Comparison of ENCODE assay signal across 19 cellular contexts in genomic region chr2:111679202-111679601, GRCh38.
DNase-seq lines count a peak whose midpoint lies in the region; ATAC-seq and TF ChIP-seq lines count a peak whose summit lies in the region.
"Had no signal": no experiment of that assay in that cellular context is flagged by ENCODE, and none has a peak within 500 bp of the region (broad histone marks: within the 10 kb centered on the region; RNA-seq: fewer than 3 reads in every experiment).

No MANE protein-coding gene starts in this region.

- H3K9me3 Mint-ChIP-seq in CD14-positive monocyte: peaks cover 0 to 3% (median 0%) of the 10 kb centered on the region in 7 donors

- peak overlapping the region; percentile 87 to 97 (median 95) for H3K27ac Mint-ChIP-seq in CD14-positive monocyte
- H3K27ac Mint-ChIP-seq: activated naive CD8-positive, alpha-beta T cell; H9 had no signal

- ATAC-seq in HG03159 (IDR thresholded peaks at IDR 0.05; ENCODE audit: unreplicated experiment): no peak

- H3K36me3 Mint-ChIP-seq in CD14-positive monocyte: peaks cover 0 to 2% of the 10 kb centered on the region in 2 donors
- H3K36me3 Mint-ChIP-seq: activated naive CD8-positive, alpha-beta T cell had no signal

- peak; percentile 78 for DNase-seq in CD14-positive monocyte (ENCODE audit: low spot score)
- peak; percentile 39 for DNase-seq in EH (ENCODE audit: low read depth)
- DNase-seq in NOMO-1 treated with DMSO at 0.1 percent for 48 hours (lab: John Stamatoyannopoulos, UW; ENCODE audit: unreplicated experiment): peak; percentile 79
- peak; percentile 64 for DNase-seq in fibroblast of mammary gland (ENCODE audit: low read depth)
- no peak for DNase-seq in AML-193 (lab: John Stamatoyannopoulos, UW)
- DNase-seq in central memory CD4-positive, alpha-beta T cell: no peak
- DNase-seq in iPS-NIHi7 (ENCODE audit: extremely low spot score): no peak
- DNase-seq: activated T-cell treated with anti-CD3 and anti-CD28 coated beads, Interleukin-2, amount 50 U/mL, for 48 hours; H9; NCI-H446; PC-9; stimulated activated CD4-positive, alpha-beta T cell treated with anti-CD3 and anti-CD28 coated beads, Interleukin-15, amount 100 ng/mL, for 24 hours; stomach; T1000; upper lobe of left lung had no signal

- H3K4me3 Mint-ChIP-seq in CD14-positive monocyte: peak overlapping the region in 1 of 2 donors; percentile 53
- H3K4me3 Mint-ChIP-seq: activated naive CD8-positive, alpha-beta T cell; H9; neural crest cell had no signal

- intact Hi-C loops in CD14-positive monocyte (cut with micrococcal nuclease): loop anchor here in 1 of 2 donors (2.0 kb wide), 1 partner anchor 20 kb away; no protein-coding TSS in a partner anchor

- peaks cover 50% of the 10 kb centered on the region for H3K4me1 Mint-ChIP-seq in CD14-positive monocyte

- TF ChIP-seq CTCF in CD14-positive monocyte (IDR thresholded peaks at IDR 0.05) (no peak), fibroblast of mammary gland (conservative IDR thresholded peaks at IDR 0.05; ENCODE audit: control insufficient read depth, insufficient read depth, low read depth, low read length) (no peak)

- no peak overlapping the region for H3K4me3 ChIP-seq in fibroblast of mammary gland (ENCODE audit: control insufficient read depth, low read depth, low read length)
- H3K4me3 ChIP-seq: PC-9, SK-N-MC, stomach, upper lobe of left lung had no signal

- H3K27me3 Mint-ChIP-seq in CD14-positive monocyte (ENCODE audit: low read depth in 3 of 3): peaks cover 0 to 3% (median 0%) of the 10 kb centered on the region in 3 donors
- H3K27me3 Mint-ChIP-seq: activated naive CD8-positive, alpha-beta T cell had no signal

Comparison
In these comparisons a context has a peak if more than half of its experiments do, and no peak if none do; other contexts are left out.
1. DNase-seq: peak in CD14-positive monocyte (single experiment), EH (single experiment), NOMO-1 treated with DMSO at 0.1 percent for 48 hours (single experiment) and fibroblast of mammary gland (single experiment); none in AML-193 (0 of 2), central memory CD4-positive, alpha-beta T cell (single experiment) and iPS-NIHi7 (single experiment).